21 cellular contexts compared by ENCODE assay signal in genomic region chr4:183556947-183557346, GRCh38.
"Had no signal": no experiment of that assay in that cellular context is flagged by ENCODE, and none has a peak within 500 bp of the region (broad histone marks: within the 10 kb centered on the region; RNA-seq: fewer than 3 reads in every experiment).

No MANE protein-coding gene starts in this region.

- H3K4me1 ChIP-seq: colonic mucosa, esophagus squamous epithelium, gastrocnemius medialis, heart right ventricle, left lung had no signal

- H3K4me3 Mint-ChIP-seq: dendritic cell treated with granulocyte-macrophage colony-stimulating factor and Interleukin-4, amounts not matched to agents 40 ng/mL and 50 ng/mL, for 4 days; effector memory CD8-positive, alpha-beta T cell; mesothelial cell of epicardium; naive B cell had no signal

- H3K27me3 ChIP-seq: colonic mucosa, gastrocnemius medialis, left lung had no signal

- ATAC-seq: effector memory CD8-positive, alpha-beta T cell; gastrocnemius medialis; heart right ventricle; left cardiac atrium; left lung; left ventricle myocardium superior; lower lobe of right lung; mucosa of descending colon had no signal

- H3K27ac ChIP-seq: colonic mucosa, esophagus squamous epithelium, gastrocnemius medialis, heart right ventricle, left lung, lower lobe of right lung had no signal

- H3K36me3 Mint-ChIP-seq: mesothelial cell of epicardium, naive B cell had no signal

- H3K9me3 ChIP-seq: colonic mucosa, esophagus squamous epithelium, gastrocnemius medialis, heart right ventricle, left lung, lower lobe of right lung, mucosa of descending colon had no signal

- H3K4me3 ChIP-seq: colonic mucosa, esophagus squamous epithelium, gastrocnemius medialis, heart right ventricle, left lung, lower lobe of right lung, mucosa of descending colon had no signal

- DNase-seq: colonic mucosa; cortex of kidney; effector CD8-positive, alpha-beta T cell; esophagus squamous epithelium; foreskin fibroblast; foreskin melanocyte; gastrocnemius medialis; glutamatergic neuron; head of caudate nucleus; heart right ventricle; hippocampal formation; left cardiac atrium; left lung; left ventricle myocardium superior; lower lobe of right lung; mesenchymal stem cell; mucosa of descending colon; naive B cell had no signal

- H3K36me3 ChIP-seq: colonic mucosa, esophagus squamous epithelium, gastrocnemius medialis, heart right ventricle, left lung, lower lobe of right lung had no signal

- H3K27ac Mint-ChIP-seq: dendritic cell treated with granulocyte-macrophage colony-stimulating factor and Interleukin-4, amounts not matched to agents 40 ng/mL and 50 ng/mL, for 4 days; effector memory CD8-positive, alpha-beta T cell; mesothelial cell of epicardium; naive B cell had no signal
